Comparison of ENCODE assay signal across 1 cellular context in the genomic region with DNA sequence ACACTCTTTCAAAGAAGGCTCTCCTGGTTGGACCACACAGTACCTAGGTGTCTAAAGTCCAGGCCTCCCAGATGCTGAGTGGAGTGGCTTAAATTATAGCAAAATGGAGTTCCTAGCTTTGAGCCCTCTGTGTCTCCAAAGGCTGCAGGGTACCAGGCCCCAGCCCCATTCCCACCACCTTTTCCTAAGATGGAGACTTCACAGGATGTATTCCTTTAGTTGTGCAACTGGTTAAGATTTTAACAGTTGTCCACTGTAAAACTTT.
TF ChIP-seq lines count a peak whose summit lies in the region.

No MANE protein-coding gene starts in this region.

TF ChIP-seq in WTC11, 78 proteins besides CTCF, POLR2A, EP300 and RAD21 (continued from another document):
- no peak for TF ChIP-seq GTF2I (CRISPR knock-in tag; conservative IDR thresholded peaks at IDR 0.05)
- no peak for TF ChIP-seq HMGA2 (CRISPR knock-in tag; IDR thresholded peaks at IDR 0.05)
- no peak for TF ChIP-seq NFE2L1 (CRISPR knock-in tag; IDR thresholded peaks at IDR 0.05)
- no peak for TF ChIP-seq RELA (CRISPR knock-in tag; IDR thresholded peaks at IDR 0.05; ENCODE audit: borderline replicate concordance)
- no peak for TF ChIP-seq ZNF263 (CRISPR knock-in tag; IDR thresholded peaks at IDR 0.05; ENCODE audit: low read depth)
- no peak for TF ChIP-seq EMX1 (CRISPR knock-in tag; IDR thresholded peaks at IDR 0.05)
